Comparison of ENCODE assay signal across 21 cellular contexts in genomic region chr2:32847734-32848133, GRCh38.
"Had no signal": no experiment of that assay in that cellular context is flagged by ENCODE, and none has a peak within 500 bp of the region (broad histone marks: within the 10 kb centered on the region; RNA-seq: fewer than 3 reads in every experiment).

No MANE protein-coding gene starts in this region.

- H3K27me3 ChIP-seq: colonic mucosa, gastroesophageal sphincter, right atrium auricular region, sigmoid colon, stomach, transverse colon had no signal

- DNase-seq: caudate nucleus; colonic mucosa; effector CD4-positive, alpha-beta T cell; endodermal cell; glutamatergic neuron; immature natural killer cell; left colon; left ventricle myocardium superior; mesenchymal stem cell; naive B cell; sigmoid colon; stimulated activated CD4-positive, alpha-beta T cell treated with anti-CD3 and anti-CD28 coated beads, Interleukin-2, amount 100 ng/mL, for 24 hours; stimulated activated naive CD4-positive, alpha-beta T cell; stomach; substantia nigra; transverse colon had no signal

- H3K4me3 ChIP-seq: colonic mucosa, gastroesophageal sphincter, lung, right atrium auricular region, sigmoid colon, skin epidermis, stomach, thoracic aorta, transverse colon had no signal

- H3K4me1 ChIP-seq: colonic mucosa, gastroesophageal sphincter, right atrium auricular region, sigmoid colon, stomach, transverse colon had no signal

- H3K9me3 ChIP-seq: colonic mucosa, gastroesophageal sphincter, right atrium auricular region, sigmoid colon, thoracic aorta, transverse colon had no signal

- H3K4me3 Mint-ChIP-seq: endodermal cell, immature natural killer cell, naive B cell had no signal

- H3K27ac ChIP-seq: colonic mucosa, gastroesophageal sphincter, right atrium auricular region, sigmoid colon, skin epidermis, stomach, thoracic aorta, transverse colon had no signal

- H3K4me1 Mint-ChIP-seq: endodermal cell, immature natural killer cell, naive B cell had no signal

- H3K9me3 Mint-ChIP-seq: immature natural killer cell had no signal

- H3K36me3 Mint-ChIP-seq: naive B cell had no signal

- H3K27ac Mint-ChIP-seq: endodermal cell, immature natural killer cell, naive B cell had no signal

- H3K36me3 ChIP-seq: colonic mucosa, gastroesophageal sphincter, right atrium auricular region, sigmoid colon, stomach, thoracic aorta, transverse colon had no signal

- ATAC-seq: gastroesophageal sphincter, left colon, left ventricle myocardium superior had no signal
